ENCODE assay signal across 1 cellular context in the genomic region with DNA sequence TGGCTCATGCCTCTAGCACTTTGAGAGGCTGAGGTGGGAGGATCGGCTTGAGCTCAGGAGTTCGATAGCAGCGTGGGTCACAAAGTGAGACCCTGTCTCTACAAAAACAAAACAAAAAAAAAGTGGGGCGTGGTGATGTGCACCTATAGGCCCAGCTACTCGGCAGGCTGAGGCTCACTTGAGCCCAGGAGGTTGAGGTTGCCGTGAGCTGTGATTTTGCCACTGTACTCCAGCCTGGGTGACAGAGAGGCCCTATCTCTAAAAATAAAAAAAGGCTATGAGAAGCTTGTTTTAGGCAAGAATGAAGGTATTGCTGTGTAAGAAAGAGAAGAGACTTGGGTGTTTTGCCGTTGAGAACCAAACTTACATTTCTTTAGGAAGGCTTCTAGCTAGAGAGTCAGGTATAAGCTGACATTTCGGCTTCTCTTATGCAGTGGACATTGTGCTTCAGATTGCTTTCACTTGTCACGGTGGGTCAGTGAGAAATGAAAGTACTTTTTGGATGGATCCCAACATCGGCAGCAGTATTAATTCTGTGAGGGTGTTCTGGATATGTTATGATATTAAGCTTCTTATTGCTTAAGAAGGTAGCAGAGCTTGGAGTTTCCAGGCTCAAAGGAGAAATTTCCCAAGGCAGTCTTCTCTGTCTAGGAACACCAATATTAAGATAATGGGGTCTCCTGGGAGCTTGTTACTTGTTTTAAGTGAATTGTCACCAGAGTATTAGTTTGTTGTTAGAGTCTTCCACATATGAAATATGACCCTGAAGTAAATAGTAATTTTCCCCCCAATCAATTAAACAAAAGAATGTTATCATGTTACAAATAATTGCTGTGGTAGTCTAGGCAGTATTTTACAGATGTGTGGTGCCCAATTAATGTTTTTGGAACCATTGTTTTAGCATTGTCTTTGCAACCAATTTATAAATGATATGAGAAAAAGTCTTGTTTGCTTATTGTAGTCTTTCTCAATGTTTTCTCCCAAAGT.
TF ChIP-seq lines count a peak whose summit lies in the region.

No MANE protein-coding gene starts in this region.

TF ChIP-seq in SK-N-SH, 30 proteins besides CTCF, POLR2A, EP300 and RAD21:
- TF ChIP-seq MXI1 (IDR thresholded peaks at IDR 0.05; ENCODE audit: low read depth, low read length) (no peak), NRF1 (IDR thresholded peaks at IDR 0.05; ENCODE audit: low read depth, low read length) (no peak), GABPA (IDR thresholded peaks at IDR 0.05; ENCODE audit: low read depth) (no peak), EZH2phosphoT487 (IDR thresholded peaks at IDR 0.05; ENCODE audit: borderline replicate concordance, low read depth) (no peak), YY1 (IDR thresholded peaks at IDR 0.05; ENCODE audit: low read depth) (no peak), CHD2 (IDR thresholded peaks at IDR 0.05; ENCODE audit: low read length, partially characterized antibody) (no peak), SIN3A (IDR thresholded peaks at IDR 0.05; ENCODE audit: borderline replicate concordance, low read depth, low read length) (no peak), RFX5 (IDR thresholded peaks at IDR 0.05; ENCODE audit: low read length) (no peak), FOXM1 (IDR thresholded peaks at IDR 0.05; ENCODE audit: low read depth) (no peak), TAF1 (IDR thresholded peaks at IDR 0.05; ENCODE audit: borderline replicate concordance, low read depth, low read length) (no peak), NFIC (IDR thresholded peaks at IDR 0.05; ENCODE audit: borderline replicate concordance) (no peak), FOSL2 (IDR thresholded peaks at IDR 0.05; ENCODE audit: borderline replicate concordance, low read depth) (no peak)
- TF ChIP-seq, protein P1, sequence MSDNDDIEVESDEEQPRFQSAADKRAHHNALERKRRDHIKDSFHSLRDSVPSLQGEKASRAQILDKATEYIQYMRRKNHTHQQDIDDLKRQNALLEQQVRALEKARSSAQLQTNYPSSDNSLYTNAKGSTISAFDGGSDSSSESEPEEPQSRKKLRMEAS (IDR thresholded peaks at IDR 0.05; ENCODE audit: low read depth), result no peak
- TF ChIP-seq, protein P2, sequence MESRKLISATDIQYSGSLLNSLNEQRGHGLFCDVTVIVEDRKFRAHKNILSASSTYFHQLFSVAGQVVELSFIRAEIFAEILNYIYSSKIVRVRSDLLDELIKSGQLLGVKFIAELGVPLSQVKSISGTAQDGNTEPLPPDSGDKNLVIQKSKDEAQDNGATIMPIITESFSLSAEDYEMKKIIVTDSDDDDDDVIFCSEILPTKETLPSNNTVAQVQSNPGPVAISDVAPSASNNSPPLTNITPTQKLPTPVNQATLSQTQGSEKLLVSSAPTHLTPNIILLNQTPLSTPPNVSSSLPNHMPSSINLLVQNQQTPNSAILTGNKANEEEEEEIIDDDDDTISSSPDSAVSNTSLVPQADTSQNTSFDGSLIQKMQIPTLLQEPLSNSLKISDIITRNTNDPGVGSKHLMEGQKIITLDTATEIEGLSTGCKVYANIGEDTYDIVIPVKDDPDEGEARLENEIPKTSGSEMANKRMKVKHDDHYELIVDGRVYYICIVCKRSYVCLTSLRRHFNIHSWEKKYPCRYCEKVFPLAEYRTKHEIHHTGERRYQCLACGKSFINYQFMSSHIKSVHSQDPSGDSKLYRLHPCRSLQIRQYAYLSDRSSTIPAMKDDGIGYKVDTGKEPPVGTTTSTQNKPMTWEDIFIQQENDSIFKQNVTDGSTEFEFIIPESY (IDR thresholded peaks at IDR 0.05; ENCODE audit: borderline replicate concordance, low read depth), result no peak
- TF ChIP-seq, protein P3, sequence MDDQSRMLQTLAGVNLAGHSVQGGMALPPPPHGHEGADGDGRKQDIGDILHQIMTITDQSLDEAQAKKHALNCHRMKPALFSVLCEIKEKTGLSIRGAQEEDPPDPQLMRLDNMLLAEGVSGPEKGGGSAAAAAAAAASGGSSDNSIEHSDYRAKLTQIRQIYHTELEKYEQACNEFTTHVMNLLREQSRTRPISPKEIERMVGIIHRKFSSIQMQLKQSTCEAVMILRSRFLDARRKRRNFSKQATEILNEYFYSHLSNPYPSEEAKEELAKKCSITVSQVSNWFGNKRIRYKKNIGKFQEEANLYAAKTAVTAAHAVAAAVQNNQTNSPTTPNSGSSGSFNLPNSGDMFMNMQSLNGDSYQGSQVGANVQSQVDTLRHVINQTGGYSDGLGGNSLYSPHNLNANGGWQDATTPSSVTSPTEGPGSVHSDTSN (IDR thresholded peaks at IDR 0.05), result no peak
